ENCODE assay signal across 9 cellular contexts in genomic region chr7:28686418-28686800, GRCh38.
DNase-seq lines count a peak whose midpoint lies in the region; ATAC-seq, FAIRE-seq and TF ChIP-seq lines count a peak whose summit lies in the region.
"Had no signal": no experiment of that assay in that cellular context is flagged by ENCODE, and none has a peak within 500 bp of the region (broad histone marks: within the 10 kb centered on the region; RNA-seq: fewer than 3 reads in every experiment).

No MANE protein-coding gene starts in this region.

- TF ChIP-seq EP300 in H1 (IDR thresholded peaks at IDR 0.05; ENCODE audit: borderline replicate concordance in 1 of 2, low read depth in 2 of 2, low read length in 2 of 2) = no peak

- no peak overlapping the region for H2BK15ac ChIP-seq in H1 (ENCODE audit: low read length)

- no peak for TF ChIP-seq RAD21 in H1 (IDR thresholded peaks at IDR 0.05 in 1 of 2, conservative IDR thresholded peaks at IDR 0.05 in 1 of 2; ENCODE audit: low read depth in 2 of 2, low read length in 2 of 2)

- H4K5ac ChIP-seq in H1 (ENCODE audit: insufficient read length, low read depth, low read length) = peak overlapping the region; percentile 0

- H2BK20ac ChIP-seq in H1 (ENCODE audit: low read length) = no peak overlapping the region

- peak; percentile 82 for FAIRE-seq in H1 (lab: Jason Lieb, UNC)
- FAIRE-seq: GM18507 had no signal

- peak overlapping the region; percentile 23; the same call in 1 of the 2 replicates for H2AFZ ChIP-seq in H1 (ENCODE audit: low read length)

- no peak overlapping the region for H3K4me3 Mint-ChIP-seq in activated CD8-positive, alpha-beta memory T cell treated with anti-CD3 and anti-CD28 coated beads, Interleukin-2, amount 10 ng/mL, durations not matched to agents 7 days and 5 days

- POLR2A ChIA-PET in H1 (lab: Charles Lee; ENCODE audit: partially characterized antibody) = interaction anchor here (0.9 to 1.2 kb wide), 3 partner anchors 8 to 14 kb away, joined by 3 to 4 read pairs (median 4); no protein-coding TSS in a partner anchor

- H3K56ac ChIP-seq in H1 (replicated peaks; ENCODE audit: insufficient read length, low read depth, low read length) = no peak overlapping the region

- H3K9me3 Mint-ChIP-seq in activated CD8-positive, alpha-beta memory T cell treated with anti-CD3 and anti-CD28 coated beads, Interleukin-2, amount 10 ng/mL, durations not matched to agents 7 days and 5 days (ENCODE audit: low read depth) = no peaks in the 10 kb centered on the region

- CTCF ChIA-PET in H1 (lab: Charles Lee; ENCODE audit: partially characterized antibody) = interaction anchor here (0.9 kb wide), 1 partner anchor 384 kb away, joined by 3 read pairs; no protein-coding TSS in a partner anchor
- CTCF ChIA-PET in activated CD8-positive, alpha-beta memory T cell treated with anti-CD3 and anti-CD28 coated beads, Interleukin-2, amount 10 ng/mL, durations not matched to agents 7 days and 5 days (lab: Charles Lee) = no interaction called here

- H4K91ac ChIP-seq in H1 (replicated peaks; ENCODE audit: insufficient read length, low read length) = no peak overlapping the region

- TF ChIP-seq CTCF in AG09319 (IDR thresholded peaks at IDR 0.05; ENCODE audit: low read depth, low read length) (no peak), H1 (IDR thresholded peaks at IDR 0.05; ENCODE audit: control extremely low read depth in 1 of 3, insufficient read depth in 1 of 3, low read depth in 1 of 3, low read length in 3 of 3) (no peak)

- no peaks in the 10 kb centered on the region for H3K4me1 Mint-ChIP-seq in activated CD8-positive, alpha-beta memory T cell treated with anti-CD3 and anti-CD28 coated beads, Interleukin-2, amount 10 ng/mL, durations not matched to agents 7 days and 5 days

- peak overlapping the region; percentile 84 for H2BK5ac ChIP-seq in H1 (ENCODE audit: low read depth, low read length)

- peak overlapping the region; percentile 70; the same call in 1 of the 2 replicates for H3K27ac ChIP-seq in H1 (ENCODE audit: low read depth, low read length)
- H3K27ac ChIP-seq in mesodermal cell (ENCODE audit: low read depth, low read length, severe bottlenecking) = peak overlapping the region; percentile 100

- H3K4me2 ChIP-seq in H1 (ENCODE audit: insufficient read depth in 1 of 2, low read depth in 2 of 2, low read length in 2 of 2) = peak overlapping the region; percentile 63 to 75

- H3K36me3 Mint-ChIP-seq in activated CD8-positive, alpha-beta memory T cell treated with anti-CD3 and anti-CD28 coated beads, Interleukin-2, amount 10 ng/mL, durations not matched to agents 7 days and 5 days = no peaks in the 10 kb centered on the region

- peaks cover 10% of the 10 kb centered on the region for H3K27me3 Mint-ChIP-seq in activated CD8-positive, alpha-beta memory T cell treated with anti-CD3 and anti-CD28 coated beads, Interleukin-2, amount 10 ng/mL, durations not matched to agents 7 days and 5 days

- H3K27ac Mint-ChIP-seq in activated CD8-positive, alpha-beta memory T cell treated with anti-CD3 and anti-CD28 coated beads, Interleukin-2, amount 10 ng/mL, durations not matched to agents 7 days and 5 days = no peak overlapping the region

- H3K4ac ChIP-seq in H1 (replicated peaks; ENCODE audit: insufficient read length, low read depth, low read length) = peak overlapping the region; percentile 79

- no peaks in the 10 kb centered on the region for H3K27me3 ChIP-seq in H1 (replicated peaks in 1 of 4; ENCODE audit: control insufficient read depth in 3 of 4, extremely low read depth in 1 of 4, insufficient read depth in 3 of 4, low read length in 3 of 4)

- 0 out of 2 replicates have a peak, but pooled peaks cover 2% of the 10 kb centered on the region for H3K79me1 ChIP-seq in H1 (ENCODE audit: low read depth, low read length)

- H3K14ac ChIP-seq in H1 (ENCODE audit: insufficient read length) = no peak overlapping the region

- peaks cover 4% of the 10 kb centered on the region for H3K23me2 ChIP-seq in H1 (ENCODE audit: low read depth, low read length)

- H3K18ac ChIP-seq in H1 (ENCODE audit: extremely low read depth, low read length) = no peak overlapping the region; the same call in 1 of the 2 replicates

- no peak overlapping the region for H4K8ac ChIP-seq in H1 (ENCODE audit: extremely low read depth, insufficient read depth, low read length)

- H3K4me1 ChIP-seq in H1 (replicated peaks in 1 of 4; ENCODE audit: control insufficient read depth in 3 of 4, insufficient read depth in 4 of 4, low read length in 3 of 4) = peaks cover 0 to 5% (median 2%) of the 10 kb centered on the region in 4 experiments; a peak in 6 of 7 replicates
- peaks cover 29% of the 10 kb centered on the region for H3K4me1 ChIP-seq in mesodermal cell (ENCODE audit: control insufficient read depth, insufficient read depth, low read length, poor library complexity, severe bottlenecking)

- no peak overlapping the region for H2BK120ac ChIP-seq in H1 (replicated peaks; ENCODE audit: low read depth, low read length)

- DNase-seq in AG09319 (ENCODE audit: extremely low read depth, low read depth) = peak; percentile 5
- DNase-seq in NCI-H2029 (lab: John Stamatoyannopoulos, UW) = peak; percentile 11
- DNase-seq in H1 (ENCODE audit: low read depth in 1 of 2, low spot score in 2 of 2) = peak in 1 of 2 experiments; percentile 51
- no peak for DNase-seq in T-helper 9 cell
- DNase-seq in activated CD8-positive, alpha-beta memory T cell treated with anti-CD3 and anti-CD28 coated beads, Interleukin-2, amount 10 ng/mL, durations not matched to agents 7 days and 5 days = no peak
- DNase-seq in activated CD8-positive, alpha-beta memory T cell treated with anti-CD3 and anti-CD28 coated beads, Interleukin-2, amount 50 U/mL, for 48 hours = no peak

- H3K23ac ChIP-seq in H1 (ENCODE audit: insufficient read length) = no peak overlapping the region

- no peak for ATAC-seq in HG03520 (IDR thresholded peaks at IDR 0.05; ENCODE audit: unreplicated experiment)
- ATAC-seq in activated CD8-positive, alpha-beta memory T cell treated with anti-CD3 and anti-CD28 coated beads, Interleukin-2, amount 10 ng/mL, durations not matched to agents 7 days and 5 days = no peak

- peak overlapping the region in 3 of 4 experiments; percentile 22 to 66 (median 65); a peak in 6 of 7 replicates for H3K9ac ChIP-seq in H1 (replicated peaks in 1 of 4; ENCODE audit: extremely low read depth in 1 of 4, low read depth in 3 of 4, low read length in 3 of 4)

- no peak overlapping the region for H2AK5ac ChIP-seq in H1 (ENCODE audit: low read depth, low read length)

- no peaks in the 10 kb centered on the region for H4K20me1 ChIP-seq in H1 (replicated peaks in 1 of 2; ENCODE audit: control insufficient read depth in 1 of 2, insufficient read depth in 2 of 2, low read length in 2 of 2)

- peak in 1 of 2 experiments; percentile 57; a peak in 1 of 3 replicates for TF ChIP-seq POLR2A in H1 (IDR thresholded peaks at IDR 0.05; ENCODE audit: control extremely low read depth in 1 of 2, low read depth in 2 of 2, low read length in 2 of 2)

- 3% methylated on average over 11 of the region's 12 CpGs; no CpG with 5 or more reads in 1 of the 2 experiments for WGBS in H1 (ENCODE audit: extremely low coverage in 1 of 2, insufficient coverage in 1 of 2, insufficient read length in 1 of 2, insufficient replicate concordance in 2 of 2, low coverage in 1 of 2, low lambda C conversion rate in 2 of 2, missing lambda C conversion rate in 1 of 2), 2 experiments
- 1 to 13% methylated on average over 6 to 9 of the region's 12 CpGs for WGBS in mesodermal cell (ENCODE audit: insufficient coverage in 2 of 2), 2 experiments

- H3K36me3 ChIP-seq in H1 (ENCODE audit: control insufficient read depth in 2 of 4, insufficient read depth in 4 of 4, low read length in 3 of 4) (no peaks in the 10 kb centered on the region), mesodermal cell (ENCODE audit: control insufficient read depth, insufficient read depth, low read length) (peaks cover 11% of the 10 kb centered on the region)

- peak overlapping the region; percentile 77; the same call in 1 of the 2 replicates for H2BK12ac ChIP-seq in H1 (ENCODE audit: low read depth, low read length)

- H3K4me3 ChIP-seq in H1 (ENCODE audit: extremely low read depth in 1 of 4, insufficient read depth in 2 of 4, low read depth in 3 of 4, low read length in 4 of 4) (peak overlapping the region; percentile 27 to 63 (median 37); a peak in 7 of 8 replicates), mesodermal cell (ENCODE audit: extremely low read depth, insufficient read depth, low read length, poor library complexity, severe bottlenecking) (peak overlapping the region; percentile 61)

- H3K9me3 ChIP-seq in H1 (ENCODE audit: insufficient read depth in 2 of 2, low read depth in 1 of 2, low read length in 1 of 2) (no peaks in the 10 kb centered on the region), mesodermal cell (ENCODE audit: control insufficient read depth, low read length) (no peaks in the 10 kb centered on the region)

- H3K79me2 ChIP-seq in H1 (ENCODE audit: control insufficient read depth in 1 of 2, insufficient read depth in 2 of 2, low read length in 2 of 2) = no peaks in the 10 kb centered on the region

TF ChIP-seq in H1, 55 proteins besides CTCF, POLR2A, EP300 and RAD21 (continues in another document):
- TF ChIP-seq TBP (IDR thresholded peaks at IDR 0.05; ENCODE audit: low read depth, low read length) (peak; percentile 45; the same call in 1 of the 2 replicates), JUND (IDR thresholded peaks at IDR 0.05; ENCODE audit: low read length) (peak; percentile 43; the same call in 1 of the 2 replicates), RFX5 (IDR thresholded peaks at IDR 0.05; ENCODE audit: borderline replicate concordance, low read depth, low read length) (no peak), PHF8 (conservative IDR thresholded peaks at IDR 0.05; ENCODE audit: low read depth, low read length) (peak; percentile 41; the same call in 1 of the 2 replicates), CREB1 (IDR thresholded peaks at IDR 0.05) (no peak), EGR1 (IDR thresholded peaks at IDR 0.05; ENCODE audit: borderline replicate concordance, low read depth, low read length) (no peak), TAF1 (IDR thresholded peaks at IDR 0.05; ENCODE audit: low read depth, low read length) (no peak; the same call in 1 of the 2 replicates), ASH2L (IDR thresholded peaks at IDR 0.05; ENCODE audit: low read length) (peak; percentile 79), POLR2AphosphoS5 (IDR thresholded peaks at IDR 0.05; ENCODE audit: low read depth, low read length) (peak; percentile 56; the same call in 1 of the 2 replicates), ATF2 (IDR thresholded peaks at IDR 0.05; ENCODE audit: low read length) (peak; percentile 82)

Comparison
In these comparisons a context has a peak if more than half of its experiments do, and no peak if none do; other contexts are left out.
1. DNase-seq: peak in AG09319 (single experiment) and NCI-H2029 (single experiment); none in T-helper 9 cell (single experiment), activated CD8-positive, alpha-beta memory T cell treated with anti-CD3 and anti-CD28 coated beads, Interleukin-2, amount 10 ng/mL, durations not matched to agents 7 days and 5 days (single experiment) and activated CD8-positive, alpha-beta memory T cell treated with anti-CD3 and anti-CD28 coated beads, Interleukin-2, amount 50 U/mL, for 48 hours (single experiment).